In genomic region chr12:49730568-49731101, GRCh38 we compare ENCODE assay signal across 1 cellular context.
A peak's percentile ranks its signal among the peaks of the same experiment; 100 is the strongest.
TF ChIP-seq lines count a peak whose summit lies in the region.

No MANE protein-coding gene starts in this region.

TF ChIP-seq in HEK293, 187 proteins besides CTCF, POLR2A, EP300 and RAD21 (continued from another document and continues in another):
- TF ChIP-seq ZNF518A (tag by site-specific recombination; conservative IDR thresholded peaks at IDR 0.05; ENCODE audit: low read depth) (0 out of 2 replicates have a peak, but pooled peaks have one; percentile 11), ZNF785 (tag by site-specific recombination; IDR thresholded peaks at IDR 0.05) (no peak), ZNF184 (tag by site-specific recombination; IDR thresholded peaks at IDR 0.05) (no peak), FEZF1 (tag by site-specific recombination; IDR thresholded peaks at IDR 0.05) (peak; percentile 52), ZNF626 (tag by site-specific recombination; IDR thresholded peaks at IDR 0.05) (no peak), ZNF596 (tag by site-specific recombination; IDR thresholded peaks at IDR 0.05) (no peak), ZNF398 (tag by site-specific recombination; IDR thresholded peaks at IDR 0.05) (no peak), ZNF48 (tag by site-specific recombination; IDR thresholded peaks at IDR 0.05) (no peak), GLIS2 (tag by site-specific recombination; IDR thresholded peaks at IDR 0.05) (no peak), ZNF624 (tag by site-specific recombination; IDR thresholded peaks at IDR 0.05) (no peak), ZNF174 (tag by site-specific recombination; IDR thresholded peaks at IDR 0.05) (no peak), ZNF133 (tag by site-specific recombination; IDR thresholded peaks at IDR 0.05) (no peak), BCL11B (tag by site-specific recombination; IDR thresholded peaks at IDR 0.05; ENCODE audit: low read depth) (no peak), ZSCAN18 (tag by site-specific recombination; IDR thresholded peaks at IDR 0.05) (no peak), TCF7L2 (IDR thresholded peaks at IDR 0.05; ENCODE audit: borderline replicate concordance, low read depth, low read length) (no peak), ZNF157 (tag by site-specific recombination; IDR thresholded peaks at IDR 0.05) (no peak), ZNF501 (tag by site-specific recombination; IDR thresholded peaks at IDR 0.05) (no peak), ZNF510 (tag by site-specific recombination; IDR thresholded peaks at IDR 0.05; ENCODE audit: insufficient replicate concordance) (no peak), HOXA7 (CRISPR knock-in tag; IDR thresholded peaks at IDR 0.05; ENCODE audit: borderline replicate concordance) (no peak), ZBTB10 (tag by site-specific recombination; IDR thresholded peaks at IDR 0.05) (no peak), ATF2 (tag by site-specific recombination; IDR thresholded peaks at IDR 0.05; ENCODE audit: low read depth) (peak; percentile 26; the same call in 1 of the 2 replicates), KLF16 (tag by site-specific recombination; IDR thresholded peaks at IDR 0.05) (no peak), HOXC10 (CRISPR knock-in tag; IDR thresholded peaks at IDR 0.05) (no peak), BCL11A (tag by site-specific recombination; IDR thresholded peaks at IDR 0.05; ENCODE audit: low read depth) (no peak), ZNF777 (tag by site-specific recombination; IDR thresholded peaks at IDR 0.05; ENCODE audit: borderline replicate concordance) (no peak), ZNF175 (tag by site-specific recombination; IDR thresholded peaks at IDR 0.05) (no peak), ZNF211 (tag by site-specific recombination; IDR thresholded peaks at IDR 0.05; ENCODE audit: low read depth) (no peak), ZNF830 (tag by site-specific recombination; IDR thresholded peaks at IDR 0.05; ENCODE audit: low read depth) (no peak), ZNF114 (tag by site-specific recombination; IDR thresholded peaks at IDR 0.05) (no peak), ZNF544 (tag by site-specific recombination; IDR thresholded peaks at IDR 0.05) (no peak), INSM2 (tag by site-specific recombination; IDR thresholded peaks at IDR 0.05) (no peak), ZNF416 (tag by site-specific recombination; IDR thresholded peaks at IDR 0.05) (no peak), ZNF843 (tag by site-specific recombination; IDR thresholded peaks at IDR 0.05) (no peak)
- TF ChIP-seq, protein P1, sequence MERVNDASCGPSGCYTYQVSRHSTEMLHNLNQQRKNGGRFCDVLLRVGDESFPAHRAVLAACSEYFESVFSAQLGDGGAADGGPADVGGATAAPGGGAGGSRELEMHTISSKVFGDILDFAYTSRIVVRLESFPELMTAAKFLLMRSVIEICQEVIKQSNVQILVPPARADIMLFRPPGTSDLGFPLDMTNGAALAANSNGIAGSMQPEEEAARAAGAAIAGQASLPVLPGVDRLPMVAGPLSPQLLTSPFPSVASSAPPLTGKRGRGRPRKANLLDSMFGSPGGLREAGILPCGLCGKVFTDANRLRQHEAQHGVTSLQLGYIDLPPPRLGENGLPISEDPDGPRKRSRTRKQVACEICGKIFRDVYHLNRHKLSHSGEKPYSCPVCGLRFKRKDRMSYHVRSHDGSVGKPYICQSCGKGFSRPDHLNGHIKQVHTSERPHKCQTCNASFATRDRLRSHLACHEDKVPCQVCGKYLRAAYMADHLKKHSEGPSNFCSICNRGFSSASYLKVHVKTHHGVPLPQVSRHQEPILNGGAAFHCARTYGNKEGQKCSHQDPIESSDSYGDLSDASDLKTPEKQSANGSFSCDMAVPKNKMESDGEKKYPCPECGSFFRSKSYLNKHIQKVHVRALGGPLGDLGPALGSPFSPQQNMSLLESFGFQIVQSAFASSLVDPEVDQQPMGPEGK (tag by site-specific recombination; IDR thresholded peaks at IDR 0.05) = peak; percentile 33; the same call in 1 of the 2 replicates
- TF ChIP-seq, protein P2, sequence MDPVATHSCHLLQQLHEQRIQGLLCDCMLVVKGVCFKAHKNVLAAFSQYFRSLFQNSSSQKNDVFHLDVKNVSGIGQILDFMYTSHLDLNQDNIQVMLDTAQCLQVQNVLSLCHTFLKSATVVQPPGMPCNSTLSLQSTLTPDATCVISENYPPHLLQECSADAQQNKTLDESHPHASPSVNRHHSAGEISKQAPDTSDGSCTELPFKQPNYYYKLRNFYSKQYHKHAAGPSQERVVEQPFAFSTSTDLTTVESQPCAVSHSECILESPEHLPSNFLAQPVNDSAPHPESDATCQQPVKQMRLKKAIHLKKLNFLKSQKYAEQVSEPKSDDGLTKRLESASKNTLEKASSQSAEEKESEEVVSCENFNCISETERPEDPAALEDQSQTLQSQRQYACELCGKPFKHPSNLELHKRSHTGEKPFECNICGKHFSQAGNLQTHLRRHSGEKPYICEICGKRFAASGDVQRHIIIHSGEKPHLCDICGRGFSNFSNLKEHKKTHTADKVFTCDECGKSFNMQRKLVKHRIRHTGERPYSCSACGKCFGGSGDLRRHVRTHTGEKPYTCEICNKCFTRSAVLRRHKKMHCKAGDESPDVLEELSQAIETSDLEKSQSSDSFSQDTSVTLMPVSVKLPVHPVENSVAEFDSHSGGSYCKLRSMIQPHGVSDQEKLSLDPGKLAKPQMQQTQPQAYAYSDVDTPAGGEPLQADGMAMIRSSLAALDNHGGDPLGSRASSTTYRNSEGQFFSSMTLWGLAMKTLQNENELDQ (tag by site-specific recombination; IDR thresholded peaks at IDR 0.05; ENCODE audit: low read depth) = no peak
- TF ChIP-seq, protein P3, sequence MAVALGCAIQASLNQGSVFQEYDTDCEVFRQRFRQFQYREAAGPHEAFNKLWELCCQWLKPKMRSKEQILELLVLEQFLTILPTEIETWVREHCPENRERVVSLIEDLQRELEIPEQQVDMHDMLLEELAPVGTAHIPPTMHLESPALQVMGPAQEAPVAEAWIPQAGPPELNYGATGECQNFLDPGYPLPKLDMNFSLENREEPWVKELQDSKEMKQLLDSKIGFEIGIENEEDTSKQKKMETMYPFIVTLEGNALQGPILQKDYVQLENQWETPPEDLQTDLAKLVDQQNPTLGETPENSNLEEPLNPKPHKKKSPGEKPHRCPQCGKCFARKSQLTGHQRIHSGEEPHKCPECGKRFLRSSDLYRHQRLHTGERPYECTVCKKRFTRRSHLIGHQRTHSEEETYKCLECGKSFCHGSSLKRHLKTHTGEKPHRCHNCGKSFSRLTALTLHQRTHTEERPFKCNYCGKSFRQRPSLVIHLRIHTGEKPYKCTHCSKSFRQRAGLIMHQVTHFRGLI (tag by site-specific recombination; IDR thresholded peaks at IDR 0.05) = no peak
